In genomic region chr20:8646026-8646425, GRCh38 we compare ENCODE assay signal across 14 cellular contexts.
DNase-seq lines count a peak whose midpoint lies in the region; ATAC-seq, FAIRE-seq and TF ChIP-seq lines count a peak whose summit lies in the region.
"Had no signal": no experiment of that assay in that cellular context is flagged by ENCODE, and none has a peak within 500 bp of the region (broad histone marks: within the 10 kb centered on the region; RNA-seq: fewer than 3 reads in every experiment).

No MANE protein-coding gene starts in this region.

- TF ChIP-seq CTCF in osteocyte (IDR thresholded peaks at IDR 0.05) = no peak

- no peaks in the 10 kb centered on the region for H3K9me3 Mint-ChIP-seq in osteocyte (ENCODE audit: unreplicated experiment)
- H3K9me3 Mint-ChIP-seq: effector memory CD8-positive, alpha-beta T cell had no signal

- peak; percentile 82 for DNase-seq in ELR (ENCODE audit: low read depth)
- peak; percentile 96 for DNase-seq in NCI-H2171 treated with DMSO at 0.1 percent for 48 hours (lab: John Stamatoyannopoulos, UW)
- peak; percentile 77 for DNase-seq in epithelial cell of prostate (ENCODE audit: low read depth, low spot score)
- DNase-seq in osteocyte (ENCODE audit: extremely low spot score, unreplicated experiment) = no peak
- no peak for DNase-seq in GM19239 (ENCODE audit: insufficient read length, low spot score)
- no peak for DNase-seq in activated CD4-positive, alpha-beta T cell treated with anti-CD3 and anti-CD28 coated beads for 1 hour
- DNase-seq: activated T-cell treated with anti-CD3 and anti-CD28 coated beads, Interleukin-2, amount 50 U/mL, for 48 hours; aorta; effector memory CD8-positive, alpha-beta T cell; NCI-H510A treated with DMSO at 0.1 percent for 48 hours; retina had no signal

- ATAC-seq in HG03432 (IDR thresholded peaks at IDR 0.05; ENCODE audit: unreplicated experiment) (no peak), HG03108 (IDR thresholded peaks at IDR 0.05; ENCODE audit: unreplicated experiment) (no peak)
- ATAC-seq: effector memory CD8-positive, alpha-beta T cell; WTC11 had no signal

- H3K27me3 Mint-ChIP-seq in osteocyte (ENCODE audit: unreplicated experiment) = no peaks in the 10 kb centered on the region
- H3K27me3 Mint-ChIP-seq: effector memory CD8-positive, alpha-beta T cell had no signal

- peaks cover 12% of the 10 kb centered on the region for H3K36me3 Mint-ChIP-seq in osteocyte (ENCODE audit: unreplicated experiment)

- peak overlapping the region; percentile 57 for H3K27ac ChIP-seq in epithelial cell of prostate

- H3K4me3 Mint-ChIP-seq in osteocyte (ENCODE audit: unreplicated experiment) = no peak overlapping the region
- H3K4me3 Mint-ChIP-seq: effector memory CD8-positive, alpha-beta T cell; WTC11 had no signal

- H3K4me1 Mint-ChIP-seq in osteocyte (ENCODE audit: unreplicated experiment) = peaks cover 27% of the 10 kb centered on the region

- FAIRE-seq in GM19239 (lab: Jason Lieb, UNC) = no peak

- peak overlapping the region; percentile 67 for H3K27ac Mint-ChIP-seq in osteocyte (ENCODE audit: unreplicated experiment)
- H3K27ac Mint-ChIP-seq: effector memory CD8-positive, alpha-beta T cell; WTC11 had no signal

Comparison
In these comparisons a context has a peak if more than half of its experiments do, and no peak if none do; other contexts are left out.
1. DNase-seq: peak in ELR (single experiment), NCI-H2171 treated with DMSO at 0.1 percent for 48 hours (single experiment) and epithelial cell of prostate (single experiment); none in osteocyte (single experiment), GM19239 (single experiment) and activated CD4-positive, alpha-beta T cell treated with anti-CD3 and anti-CD28 coated beads for 1 hour (single experiment).